In genomic region chr19:18915639-18916038, GRCh38 we compare ENCODE assay signal across 8 cellular contexts. TPM values are rescaled to one million over a fixed set of nuclear protein-coding genes. Genes with fewer than 3 reads are reported as not detected.
A peak's percentile ranks its signal among the peaks of the same experiment; 100 is the strongest.
DNase-seq lines count a peak whose midpoint lies in the region; ATAC-seq and TF ChIP-seq lines count a peak whose summit lies in the region.

No MANE protein-coding gene starts in this region.

- no peak for TF ChIP-seq POLR2A in sigmoid colon (IDR thresholded peaks at IDR 0.05)

- H3K27me3 ChIP-seq in sigmoid colon: no peaks in the 10 kb centered on the region

- no peaks in the 10 kb centered on the region for H3K9me3 Mint-ChIP-seq in activated CD8-positive, alpha-beta T cell treated with anti-CD3 and anti-CD28 coated beads, Interleukin-2, amount 10 ng/mL, durations not matched to agents 7 days and 5 days (ENCODE audit: insufficient read depth)
- no peaks in the 10 kb centered on the region for H3K9me3 Mint-ChIP-seq in stimulated activated memory B cell treated with anti-CD40 and anti-IgM and Interleukin-4, amounts not matched to agents 10 μg/mL and 1 μg/mL and 100 μg/mL, for 72 hours

- TF ChIP-seq EP300 in sigmoid colon (IDR thresholded peaks at IDR 0.05): no peak

- peak overlapping the region; percentile 15 for H3K27ac Mint-ChIP-seq in activated CD8-positive, alpha-beta T cell treated with anti-CD3 and anti-CD28 coated beads, Interleukin-2, amount 10 ng/mL, durations not matched to agents 7 days and 5 days
- peak overlapping the region; percentile 30 for H3K27ac Mint-ChIP-seq in stimulated activated memory B cell treated with anti-CD40 and anti-IgM and Interleukin-4, amounts not matched to agents 10 μg/mL and 1 μg/mL and 100 μg/mL, for 72 hours

- H3K27me3 Mint-ChIP-seq in activated CD8-positive, alpha-beta T cell treated with anti-CD3 and anti-CD28 coated beads, Interleukin-2, amount 10 ng/mL, durations not matched to agents 7 days and 5 days (ENCODE audit: low read depth): no peaks in the 10 kb centered on the region
- no peaks in the 10 kb centered on the region for H3K27me3 Mint-ChIP-seq in stimulated activated memory B cell treated with anti-CD40 and anti-IgM and Interleukin-4, amounts not matched to agents 10 μg/mL and 1 μg/mL and 100 μg/mL, for 72 hours

- peaks cover 21% of the 10 kb centered on the region for H3K36me3 Mint-ChIP-seq in activated CD8-positive, alpha-beta T cell treated with anti-CD3 and anti-CD28 coated beads, Interleukin-2, amount 10 ng/mL, durations not matched to agents 7 days and 5 days (ENCODE audit: low read depth)
- H3K36me3 Mint-ChIP-seq in stimulated activated memory B cell treated with anti-CD40 and anti-IgM and Interleukin-4, amounts not matched to agents 10 μg/mL and 1 μg/mL and 100 μg/mL, for 72 hours: peaks cover 22% of the 10 kb centered on the region

- peaks cover 0 to 51% (median 16%) of the 10 kb centered on the region in 4 donors for H3K36me3 ChIP-seq in sigmoid colon

- H3K4me3 Mint-ChIP-seq in activated CD8-positive, alpha-beta T cell treated with anti-CD3 and anti-CD28 coated beads, Interleukin-2, amount 10 ng/mL, durations not matched to agents 7 days and 5 days: no peak overlapping the region
- H3K4me3 Mint-ChIP-seq in stimulated activated memory B cell treated with anti-CD40 and anti-IgM and Interleukin-4, amounts not matched to agents 10 μg/mL and 1 μg/mL and 100 μg/mL, for 72 hours: no peak overlapping the region

- POLR2A ChIA-PET in activated CD8-positive, alpha-beta T cell treated with anti-CD3 and anti-CD28 coated beads, Interleukin-2, amount 10 ng/mL, durations not matched to agents 7 days and 5 days (lab: Charles Lee): no interaction called here

- ATAC-seq in activated CD8-positive, alpha-beta T cell treated with anti-CD3 and anti-CD28 coated beads, Interleukin-2, amount 10 ng/mL, durations not matched to agents 7 days and 5 days: no peak
- ATAC-seq in stimulated activated memory B cell treated with anti-CD40 and anti-IgM and Interleukin-4, amounts not matched to agents 10 μg/mL and 1 μg/mL and 100 μg/mL, for 72 hours: no peak
- ATAC-seq in HG03469 (IDR thresholded peaks at IDR 0.05; ENCODE audit: unreplicated experiment): no peak

- DNase-seq in NCI-H2227 (lab: John Stamatoyannopoulos, UW; ENCODE audit: unreplicated experiment): peak; percentile 30
- no peak for DNase-seq in NCI-H2227 treated with DMSO at 0.1 percent for 48 hours (lab: John Stamatoyannopoulos, UW)
- DNase-seq in LNCaP clone FGC (ENCODE audit: low read depth): no peak
- DNase-seq in activated CD8-positive, alpha-beta T cell treated with anti-CD3 and anti-CD28 coated beads, Interleukin-2, amount 10 ng/mL, durations not matched to agents 7 days and 5 days: peak; percentile 57
- peak; percentile 42 for DNase-seq in glomerular visceral epithelial cell (ENCODE audit: extremely low spot score)
- no peak for DNase-seq in sigmoid colon

- peaks cover 0 to 34% (median 25%) of the 10 kb centered on the region in 4 donors for H3K4me1 ChIP-seq in sigmoid colon

- H3K4me3 ChIP-seq in LNCaP clone FGC (ENCODE audit: low read depth, low read length): no peak overlapping the region
- no peak overlapping the region for H3K4me3 ChIP-seq in sigmoid colon

- CTCF ChIA-PET in activated CD8-positive, alpha-beta T cell treated with anti-CD3 and anti-CD28 coated beads, Interleukin-2, amount 10 ng/mL, durations not matched to agents 7 days and 5 days (lab: Charles Lee): interaction anchor here (1.4 kb wide), 1 partner anchor 443 kb away, joined by 4 read pairs; no protein-coding TSS in a partner anchor

- no peak overlapping the region for H3K27ac ChIP-seq in sigmoid colon

- peaks cover 23% of the 10 kb centered on the region for H3K4me1 Mint-ChIP-seq in activated CD8-positive, alpha-beta T cell treated with anti-CD3 and anti-CD28 coated beads, Interleukin-2, amount 10 ng/mL, durations not matched to agents 7 days and 5 days (ENCODE audit: low read depth)
- peaks cover 54% of the 10 kb centered on the region for H3K4me1 Mint-ChIP-seq in stimulated activated memory B cell treated with anti-CD40 and anti-IgM and Interleukin-4, amounts not matched to agents 10 μg/mL and 1 μg/mL and 100 μg/mL, for 72 hours

- TF ChIP-seq CTCF in LNCaP clone FGC (IDR thresholded peaks at IDR 0.05; ENCODE audit: control insufficient read depth, extremely low read depth, insufficient read depth) (peak; percentile 31), sigmoid colon (IDR thresholded peaks at IDR 0.05) (no peak)

- no peaks in the 10 kb centered on the region for H3K9me3 ChIP-seq in sigmoid colon

- 51 to 58% methylated on average over 5 of the region's 5 CpGs for WGBS in sigmoid colon, 2 donors

- intact Hi-C loops in sigmoid colon (cut with DNase I): no loop called here

RNA-seq across cellular contexts. Expression of gene COPE, which starts 3.5 kb away (rescaled TPM):
- total RNA-seq in activated CD8-positive, alpha-beta T cell treated with anti-CD3 and anti-CD28 coated beads, Interleukin-2, amount 10 ng/mL, durations not matched to agents 7 days and 5 days: 100 to 1,000 TPM; 248 to 264 TPM
- 100 to 1,000 TPM; 130 to 198 (median 157) TPM for total RNA-seq in sigmoid colon
- 100 to 1,000 TPM; 269 to 346 (median 280) TPM for polyA plus RNA-seq in sigmoid colon

RNA-seq across cellular contexts. Expression of gene DDX49, which starts 3.9 kb away (rescaled TPM):
- 10 to 100 TPM; 56.1 to 57.3 TPM for total RNA-seq in activated CD8-positive, alpha-beta T cell treated with anti-CD3 and anti-CD28 coated beads, Interleukin-2, amount 10 ng/mL, durations not matched to agents 7 days and 5 days
- 10 to 100 TPM; 32.7 to 39.6 (median 38.4) TPM for total RNA-seq in sigmoid colon
- 10 to 100 TPM; 35.4 to 51.1 (median 46.1) TPM for polyA plus RNA-seq in sigmoid colon

RNA-seq across cellular contexts. Expression of gene CERS1, which starts 19.7 kb away (rescaled TPM):
- total RNA-seq in activated CD8-positive, alpha-beta T cell treated with anti-CD3 and anti-CD28 coated beads, Interleukin-2, amount 10 ng/mL, durations not matched to agents 7 days and 5 days: not detected
- total RNA-seq in sigmoid colon: 1 to 10 TPM in 2 of 4 donors, under 1 TPM in 2; 0.36 to 3.6 (median 1.1) TPM
- under 1 TPM in 1 of 3 donors, not detected in 2; 0.70 TPM for polyA plus RNA-seq in sigmoid colon

RNA-seq across cellular contexts. Expression of gene HOMER3, which starts 25.4 kb away (rescaled TPM):
- not detected for total RNA-seq in activated CD8-positive, alpha-beta T cell treated with anti-CD3 and anti-CD28 coated beads, Interleukin-2, amount 10 ng/mL, durations not matched to agents 7 days and 5 days
- 10 to 100 TPM; 15.7 to 36.3 (median 31.8) TPM for total RNA-seq in sigmoid colon
- polyA plus RNA-seq in sigmoid colon: 10 to 100 TPM in 1 of 3 donors, 1 to 10 TPM in 2; 6.2 to 22.8 (median 6.6) TPM

Comparison
In these comparisons a context has a peak if more than half of its experiments do, and no peak if none do; other contexts are left out.
1. DNase-seq: peak in NCI-H2227 (single experiment), activated CD8-positive, alpha-beta T cell treated with anti-CD3 and anti-CD28 coated beads, Interleukin-2, amount 10 ng/mL, durations not matched to agents 7 days and 5 days (single experiment) and glomerular visceral epithelial cell (single experiment); none in NCI-H2227 treated with DMSO at 0.1 percent for 48 hours (single experiment), LNCaP clone FGC (single experiment) and sigmoid colon (single experiment).